ENCODE assay signal across 10 cellular contexts in the genomic region with DNA sequence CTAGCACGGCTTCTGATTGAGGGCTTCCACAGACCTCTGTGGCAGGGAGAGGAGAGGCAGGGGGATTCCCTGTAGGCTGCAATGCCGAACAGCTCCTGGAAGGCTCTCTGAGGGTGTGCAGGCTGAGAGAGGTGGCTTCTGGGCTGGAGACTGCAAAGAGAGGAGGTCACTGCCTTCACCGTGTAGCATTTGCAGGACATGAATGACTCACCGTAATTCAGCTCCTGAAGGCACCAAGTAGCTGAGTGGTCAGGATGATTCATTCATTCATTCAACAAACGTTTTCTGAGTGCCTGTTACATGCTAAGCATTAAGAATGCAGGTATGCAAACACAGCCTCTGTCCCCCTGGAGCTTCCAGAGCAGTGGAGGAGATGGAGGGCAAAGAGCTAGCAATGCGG. TPM values are rescaled to one million over a fixed set of nuclear protein-coding genes. Genes with fewer than 3 reads are reported as not detected.
DNase-seq lines count a peak whose midpoint lies in the region; ATAC-seq and TF ChIP-seq lines count a peak whose summit lies in the region.
"Had no signal": no experiment of that assay in that cellular context is flagged by ENCODE, and none has a peak within 500 bp of the region (broad histone marks: within the 10 kb centered on the region; RNA-seq: fewer than 3 reads in every experiment).

No MANE protein-coding gene starts in this region.

- no peak overlapping the region for H3K27ac Mint-ChIP-seq in neural progenitor cell

- H3K27me3 ChIP-seq in MG63 (peaks cover 10% of the 10 kb centered on the region), mammary epithelial cell (ENCODE audit: insufficient read depth, low read length) (peaks cover 7% of the 10 kb centered on the region), left lung (peaks cover 0 to 50% of the 10 kb centered on the region in 2 donors), neural progenitor cell (peaks cover 12% of the 10 kb centered on the region)

- H3K4me1 Mint-ChIP-seq in neural progenitor cell, result peaks cover 10% of the 10 kb centered on the region

- H3K4me2 ChIP-seq in mammary epithelial cell (ENCODE audit: insufficient read depth, low read depth, low read length) (peak overlapping the region; percentile 47), neural progenitor cell (no peak overlapping the region)

- H3K36me3 ChIP-seq in MG63, result no peaks in the 10 kb centered on the region
- no peaks in the 10 kb centered on the region for H3K36me3 ChIP-seq in mammary epithelial cell (ENCODE audit: insufficient read depth, low read length)
- H3K36me3 ChIP-seq in left lung, result no peaks in the 10 kb centered on the region
- no peaks in the 10 kb centered on the region for H3K36me3 ChIP-seq in neural progenitor cell
- H3K36me3 ChIP-seq: heart right ventricle had no signal

- no peaks in the 10 kb centered on the region for H3K9me3 Mint-ChIP-seq in neural progenitor cell

- H2AFZ ChIP-seq in mammary epithelial cell (ENCODE audit: low read depth, low read length) (peak overlapping the region; percentile 34), neural progenitor cell (replicated peaks) (no peak overlapping the region)

- no peaks in the 10 kb centered on the region for H3F3A ChIP-seq in neural progenitor cell (ENCODE audit: low read depth)

- peak; percentile 62 for ATAC-seq in left lung
- ATAC-seq in GM21825 (IDR thresholded peaks at IDR 0.05; ENCODE audit: unreplicated experiment), result no peak
- no peak for ATAC-seq in GM18517 (IDR thresholded peaks at IDR 0.05; ENCODE audit: unreplicated experiment)

- CTCF ChIA-PET in mammary epithelial cell (lab: Charles Lee; ENCODE audit: low non-redundant PET), result interaction anchor here (0.6 to 1.1 kb wide), 4 partner anchors 95 to 318 kb away, joined by 3 to 20 read pairs (median 4); no protein-coding TSS in a partner anchor

- H3K79me2 ChIP-seq in mammary epithelial cell (ENCODE audit: insufficient read depth, low read length) (no peaks in the 10 kb centered on the region), neural progenitor cell (ENCODE audit: low read depth) (no peaks in the 10 kb centered on the region)

- H3K27me3 Mint-ChIP-seq in neural progenitor cell (ENCODE audit: insufficient read depth, low read depth), result peaks cover 12% of the 10 kb centered on the region

- WGBS in mammary epithelial cell (ENCODE audit: low coverage, missing lambda C conversion rate), result 24% methylated on average over 6 of the region's 6 CpGs

- H3K9me3 ChIP-seq in MG63 (no peaks in the 10 kb centered on the region), mammary epithelial cell (replicated peaks; ENCODE audit: insufficient read depth, low read length) (no peaks in the 10 kb centered on the region), left lung (no peaks in the 10 kb centered on the region), neural progenitor cell (ENCODE audit: low read depth) (no peaks in the 10 kb centered on the region)
- H3K9me3 ChIP-seq: heart right ventricle had no signal

- DNase-seq in EL (peak; percentile 85), MG63 (peak; percentile 50), mammary epithelial cell (peak; percentile 81), left lung (no peak), neural progenitor cell (ENCODE audit: low spot score) (no peak), activated gamma-delta T cell treated with Interleukin-2 at 50 U/mL for 16 hours (no peak)
- DNase-seq: NCI-H1436 treated with DMSO at 0.1 percent for 48 hours had no signal

- H3K4me3 Mint-ChIP-seq in neural progenitor cell, result no peak overlapping the region

- TF ChIP-seq CTCF in mammary epithelial cell (conservative IDR thresholded peaks at IDR 0.05 in 1 of 2, IDR thresholded peaks at IDR 0.05 in 1 of 2; ENCODE audit: extremely low read depth in 1 of 2, insufficient read depth in 1 of 2, low read depth in 1 of 2, low read length in 2 of 2), result no peak
- TF ChIP-seq CTCF in left lung (IDR thresholded peaks at IDR 0.05), result no peak
- TF ChIP-seq CTCF in neural progenitor cell (IDR thresholded peaks at IDR 0.05), result no peak

- in situ Hi-C loops in mammary epithelial cell (cut with MboI; ENCODE audit: low sequenced_read_pairs in 2 of 2), result loop anchor here in 1 of 2 donors (10.0 kb wide), 2 partner anchors 228 to 308 kb away; a partner anchor contains a TSS

- H4K20me1 ChIP-seq in mammary epithelial cell (ENCODE audit: insufficient read depth, low read length), result no peaks in the 10 kb centered on the region
- H4K20me1 ChIP-seq in neural progenitor cell (ENCODE audit: low read depth), result no peaks in the 10 kb centered on the region

- H3K27ac ChIP-seq in mammary epithelial cell (ENCODE audit: insufficient read depth, low read depth, low read length) (no peak overlapping the region), left lung (no peak overlapping the region), neural progenitor cell (no peak overlapping the region)
- H3K27ac ChIP-seq: heart right ventricle had no signal

- H3K36me3 Mint-ChIP-seq in neural progenitor cell, result no peaks in the 10 kb centered on the region

- intact Hi-C loops in mammary epithelial cell (cut with micrococcal nuclease) (loop anchor here (1.0 to 5.0 kb wide), 8 partner anchors 98 to 650 kb away; no protein-coding TSS in a partner anchor), left lung (cut with DNase I) (no loop called here)

- dilution Hi-C loops in mammary epithelial cell (cut with HindIII; ENCODE audit: low sequenced_read_pairs), result no loop called here

- H3K4me3 ChIP-seq in MG63 (no peak overlapping the region), mammary epithelial cell (replicated peaks in 1 of 3; ENCODE audit: insufficient read depth in 1 of 3, low read depth in 2 of 3, low read length in 3 of 3) (no peak overlapping the region), left lung (no peak overlapping the region), neural progenitor cell (no peak overlapping the region)
- H3K4me3 ChIP-seq: heart right ventricle had no signal

- H3K9ac ChIP-seq in mammary epithelial cell (ENCODE audit: insufficient read depth, low read length) (no peak overlapping the region), neural progenitor cell (no peak overlapping the region)

- no TSS peak for BruUV-seq in mammary epithelial cell (replicated peaks; lab: Mats Ljungman, UMichigan)

- peaks cover 22% of the 10 kb centered on the region for H3K4me1 ChIP-seq in mammary epithelial cell (ENCODE audit: insufficient read depth, low read length)
- no peaks in the 10 kb centered on the region for H3K4me1 ChIP-seq in left lung
- peaks cover 3% of the 10 kb centered on the region for H3K4me1 ChIP-seq in neural progenitor cell

RNA-seq across cellular contexts. Expression of a gene that starts 18.0 kb away (rescaled TPM):
- total RNA-seq in MG63 (2014; rRNA removed; shearing (Covaris generic); ENCODE audit: low replicate concordance), result 575 and 712 TPM in 2 replicates
- 100 to 1,000 TPM; 210 to 354 TPM for total RNA-seq in mammary epithelial cell
- polyA plus RNA-seq in mammary epithelial cell, result 497 TPM
- 395 TPM for polyA minus RNA-seq in mammary epithelial cell
- 100 to 1,000 TPM; 116 to 141 TPM for total RNA-seq in left lung
- 321 and 361 TPM in 2 replicates for total RNA-seq in neural progenitor cell (ENCODE audit: low replicate concordance)

RNA-seq across cellular contexts. Expression of a gene that starts 40.1 kb away (rescaled TPM):
- total RNA-seq in MG63 (2014; rRNA removed; shearing (Covaris generic); ENCODE audit: low replicate concordance), result 3.5 and 8.5 TPM in 2 replicates
- total RNA-seq in mammary epithelial cell, result 1 to 10 TPM; 5.8 to 7.4 TPM
- 4.4 TPM for polyA plus RNA-seq in mammary epithelial cell
- 12.1 TPM for polyA minus RNA-seq in mammary epithelial cell
- total RNA-seq in left lung, result 10 to 100 TPM; 17.2 to 22.1 TPM
- total RNA-seq in neural progenitor cell (ENCODE audit: low replicate concordance), result 4.7 and 10.4 TPM in 2 replicates

Comparison
In these comparisons a context has a peak if more than half of its experiments do, and no peak if none do; other contexts are left out.
1. DNase-seq: peak in EL (single experiment), MG63 (single experiment) and mammary epithelial cell (single experiment); none in left lung (0 of 2), neural progenitor cell (single experiment) and activated gamma-delta T cell treated with Interleukin-2 at 50 U/mL for 16 hours (single experiment).